23 cellular contexts compared by ENCODE assay signal in the genomic region with DNA sequence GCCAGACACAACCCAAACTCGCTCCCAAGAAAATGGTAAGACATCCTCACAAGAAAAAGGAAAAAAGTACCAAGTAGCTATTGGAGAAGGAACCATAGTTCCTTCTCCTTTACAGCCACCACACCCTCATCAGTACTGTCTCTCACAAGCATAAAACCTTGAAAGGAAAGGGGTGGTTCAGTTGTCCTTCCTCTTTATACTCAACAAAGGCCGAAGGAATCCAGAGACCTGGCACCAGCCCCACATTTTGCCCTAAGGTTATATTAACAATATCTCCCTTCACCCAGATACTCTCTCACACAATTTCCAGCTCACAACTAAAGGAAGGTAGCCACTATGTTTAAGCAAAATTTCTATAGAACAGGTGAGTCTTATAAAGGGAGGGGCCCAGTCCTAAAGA. TPM values are rescaled to one million over a fixed set of nuclear protein-coding genes. Genes with fewer than 3 reads are reported as not detected.
DNase-seq lines count a peak whose midpoint lies in the region; ATAC-seq and TF ChIP-seq lines count a peak whose summit lies in the region.
"Had no signal": no experiment of that assay in that cellular context is flagged by ENCODE, and none has a peak within 500 bp of the region (broad histone marks: within the 10 kb centered on the region; RNA-seq: fewer than 3 reads in every experiment).

No MANE protein-coding gene starts in this region.

- H3K36me3 ChIP-seq in colonic mucosa: peaks cover 30% of the 10 kb centered on the region
- H3K36me3 ChIP-seq in naive thymus-derived CD4-positive, alpha-beta T cell (ENCODE audit: control insufficient read depth in 2 of 3, insufficient read depth in 3 of 3, low read length in 3 of 3): peaks cover 4 to 36% (median 16%) of the 10 kb centered on the region in 3 experiments
- peaks cover 33% of the 10 kb centered on the region for H3K36me3 ChIP-seq in effector memory CD4-positive, alpha-beta T cell (ENCODE audit: control insufficient read depth, insufficient read depth, low read length)
- H3K36me3 ChIP-seq: uterus had no signal

- no peaks in the 10 kb centered on the region for H3K9me3 Mint-ChIP-seq in CD14-positive monocyte
- no peaks in the 10 kb centered on the region for H3K9me3 Mint-ChIP-seq in naive thymus-derived CD4-positive, alpha-beta T cell
- H3K9me3 Mint-ChIP-seq: CD8-positive, alpha-beta memory T cell; stimulated activated naive CD8-positive, alpha-beta T cell treated with anti-CD3 and anti-CD28 coated beads, Interleukin-15, amount 100 ng/mL, for 72 hours had no signal

- no peak for DNase-seq in CD14-positive monocyte (ENCODE audit: low spot score)
- DNase-seq in MV-4-11 (lab: John Stamatoyannopoulos, UW): peak; percentile 69
- peak; percentile 58 for DNase-seq in colonic mucosa
- no peak for DNase-seq in naive thymus-derived CD4-positive, alpha-beta T cell
- DNase-seq in NCI-H510A treated with DMSO at 0.1 percent for 48 hours (lab: John Stamatoyannopoulos, UW): no peak
- no peak for DNase-seq in effector memory CD4-positive, alpha-beta T cell
- DNase-seq in cerebellum (ENCODE audit: low spot score): no peak
- no peak for DNase-seq in AG08396 (ENCODE audit: low spot score)
- DNase-seq: activated CD4-positive, alpha-beta T cell treated with anti-CD3 and anti-CD28 coated beads for 48 hours; activated CD8-positive, alpha-beta memory T cell treated with anti-CD3 and anti-CD28 coated beads, Interleukin-2, amount 50 U/mL, for 48 hours; activated naive CD4-positive, alpha-beta T cell treated with Interleukin-2 at 50 U/mL for 16 hours; CD8-positive, alpha-beta memory T cell; DND-41; foreskin keratinocyte; NCI-H1048; NCI-H526; occipital lobe; stimulated activated CD4-positive, alpha-beta T cell treated with anti-CD3 and anti-CD28 coated beads, Interleukin-2, amount 100 ng/mL, for 24 hours; stimulated activated naive CD8-positive, alpha-beta T cell treated with anti-CD3 and anti-CD28 coated beads, Interleukin-15, amount 100 ng/mL, for 72 hours; uterus had no signal

- peaks cover 0 to 1% (median 0%) of the 10 kb centered on the region in 3 donors for H3K27me3 Mint-ChIP-seq in CD14-positive monocyte (ENCODE audit: low read depth in 3 of 3)
- no peaks in the 10 kb centered on the region for H3K27me3 Mint-ChIP-seq in naive thymus-derived CD4-positive, alpha-beta T cell
- H3K27me3 Mint-ChIP-seq: CD8-positive, alpha-beta memory T cell; stimulated activated naive CD8-positive, alpha-beta T cell treated with anti-CD3 and anti-CD28 coated beads, Interleukin-15, amount 100 ng/mL, for 72 hours had no signal

- H3K4me1 Mint-ChIP-seq in CD14-positive monocyte: peaks cover 69% of the 10 kb centered on the region
- H3K4me1 Mint-ChIP-seq in naive thymus-derived CD4-positive, alpha-beta T cell: peaks cover 31 to 69% (median 58%) of the 10 kb centered on the region in 7 donors

- H3K4me3 Mint-ChIP-seq in CD14-positive monocyte: peak overlapping the region in 1 of 2 donors; percentile 59
- no peak overlapping the region for H3K4me3 Mint-ChIP-seq in naive thymus-derived CD4-positive, alpha-beta T cell
- H3K4me3 Mint-ChIP-seq: CD8-positive, alpha-beta memory T cell; stimulated activated naive CD8-positive, alpha-beta T cell treated with anti-CD3 and anti-CD28 coated beads, Interleukin-15, amount 100 ng/mL, for 72 hours had no signal

- peak overlapping the region; percentile 25 to 85 (median 82) for H3K27ac Mint-ChIP-seq in CD14-positive monocyte
- H3K27ac Mint-ChIP-seq in naive thymus-derived CD4-positive, alpha-beta T cell: no peak overlapping the region
- H3K27ac Mint-ChIP-seq: stimulated activated naive CD8-positive, alpha-beta T cell treated with anti-CD3 and anti-CD28 coated beads, Interleukin-15, amount 100 ng/mL, for 72 hours had no signal

- CTCF ChIA-PET in naive thymus-derived CD4-positive, alpha-beta T cell (lab: Charles Lee): no interaction called here

- H3K36me3 Mint-ChIP-seq in CD14-positive monocyte: peaks cover 49 to 57% of the 10 kb centered on the region in 2 donors
- peaks cover 3 to 53% (median 26%) of the 10 kb centered on the region in 5 donors for H3K36me3 Mint-ChIP-seq in naive thymus-derived CD4-positive, alpha-beta T cell

- intact Hi-C loops in CD14-positive monocyte (cut with micrococcal nuclease) (no loop called here), colonic mucosa (cut with DNase I) (no loop called here)
- intact Hi-C loops in naive thymus-derived CD4-positive, alpha-beta T cell (cut with micrococcal nuclease): no loop called here

- peaks cover 15% of the 10 kb centered on the region for H3K4me1 ChIP-seq in colonic mucosa
- H3K4me1 ChIP-seq in naive thymus-derived CD4-positive, alpha-beta T cell (ENCODE audit: control insufficient read depth in 2 of 2, insufficient read depth in 2 of 2, low read length in 2 of 2): peaks cover 5 to 23% of the 10 kb centered on the region in 2 donors
- H3K4me1 ChIP-seq in effector memory CD4-positive, alpha-beta T cell (ENCODE audit: control insufficient read depth, insufficient read depth, low read length, poor library complexity, severe bottlenecking): peaks cover 5% of the 10 kb centered on the region
- H3K4me1 ChIP-seq: uterus had no signal

- ATAC-seq in naive thymus-derived CD4-positive, alpha-beta T cell: peak; percentile 64
- ATAC-seq: foreskin keratinocyte; stimulated activated naive CD8-positive, alpha-beta T cell treated with anti-CD3 and anti-CD28 coated beads, Interleukin-15, amount 100 ng/mL, for 72 hours had no signal

- POLR2A ChIA-PET in naive thymus-derived CD4-positive, alpha-beta T cell (lab: Charles Lee): no interaction called here

- H3K27me3 ChIP-seq in colonic mucosa: no peaks in the 10 kb centered on the region
- no peaks in the 10 kb centered on the region for H3K27me3 ChIP-seq in naive thymus-derived CD4-positive, alpha-beta T cell (ENCODE audit: control insufficient read depth in 2 of 2, insufficient read depth in 2 of 2, low read length in 2 of 2)
- no peaks in the 10 kb centered on the region for H3K27me3 ChIP-seq in effector memory CD4-positive, alpha-beta T cell (replicated peaks; ENCODE audit: control insufficient read depth, insufficient read depth, low read length, poor library complexity, severe bottlenecking)
- H3K27me3 ChIP-seq: foreskin keratinocyte, uterus had no signal

- H3K9ac ChIP-seq in colonic mucosa (ENCODE audit: low read depth in 2 of 2, low read length in 2 of 2): no peak overlapping the region

- peak overlapping the region; percentile 68 for H3K27ac ChIP-seq in colonic mucosa
- H3K27ac ChIP-seq in naive thymus-derived CD4-positive, alpha-beta T cell (ENCODE audit: low read depth, low read length): no peak overlapping the region
- no peak overlapping the region for H3K27ac ChIP-seq in effector memory CD4-positive, alpha-beta T cell (ENCODE audit: insufficient read depth, low read length, poor library complexity, severe bottlenecking)
- H3K27ac ChIP-seq: foreskin keratinocyte, SK-N-MC had no signal

- no peak for TF ChIP-seq CTCF in CD14-positive monocyte (IDR thresholded peaks at IDR 0.05)
- TF ChIP-seq CTCF in colonic mucosa (IDR thresholded peaks at IDR 0.05): no peak

- H3K4me3 ChIP-seq in colonic mucosa: no peak overlapping the region
- H3K4me3 ChIP-seq in naive thymus-derived CD4-positive, alpha-beta T cell (ENCODE audit: low read length): no peak overlapping the region
- no peak overlapping the region for H3K4me3 ChIP-seq in effector memory CD4-positive, alpha-beta T cell (ENCODE audit: insufficient read depth, low read depth, low read length, poor library complexity, severe bottlenecking)
- H3K4me3 ChIP-seq: SK-N-MC, uterus had no signal

- no peaks in the 10 kb centered on the region for H3K9me3 ChIP-seq in colonic mucosa
- no peaks in the 10 kb centered on the region for H3K9me3 ChIP-seq in naive thymus-derived CD4-positive, alpha-beta T cell (ENCODE audit: control insufficient read depth in 2 of 3, low read length in 3 of 3)
- H3K9me3 ChIP-seq in effector memory CD4-positive, alpha-beta T cell (ENCODE audit: control insufficient read depth, low read length): no peaks in the 10 kb centered on the region
- H3K9me3 ChIP-seq: uterus had no signal

RNA-seq across cellular contexts. Expression of a gene that starts 8.5 kb away (rescaled TPM):
- polyA plus RNA-seq in CD14-positive monocyte: 10 to 100 TPM; 14.2 to 18.9 TPM
- total RNA-seq in colonic mucosa (100 to 1,000 TPM in 1 of 2 donors, 10 to 100 TPM in 1; 84.6 to 107 TPM), cerebellum (25.5 TPM)
- total RNA-seq in naive thymus-derived CD4-positive, alpha-beta T cell: 10 to 100 TPM; 26.8 to 52.4 (median 44.3) TPM
- polyA plus RNA-seq in naive thymus-derived CD4-positive, alpha-beta T cell: 10 to 100 TPM in 1 of 2 donors, 1 to 10 TPM in 1; 9.7 to 20.3 TPM

RNA-seq across cellular contexts. Expression of a gene that starts 13.0 kb away (rescaled TPM):
- not detected for polyA plus RNA-seq in CD14-positive monocyte
- total RNA-seq in colonic mucosa (under 1 TPM in 1 of 2 donors, not detected in 1; 0.12 TPM), cerebellum (0.36 TPM)
- under 1 TPM in 4 of 5 experiments, not detected in 1; 0.32 to 0.62 (median 0.37) TPM for total RNA-seq in naive thymus-derived CD4-positive, alpha-beta T cell
- not detected for polyA plus RNA-seq in naive thymus-derived CD4-positive, alpha-beta T cell
- polyA plus RNA-seq: CD8-positive, alpha-beta memory T cell had no signal

RNA-seq across cellular contexts. Expression of a gene that starts 20.5 kb away (rescaled TPM):
- not detected for polyA plus RNA-seq in CD14-positive monocyte
- total RNA-seq in colonic mucosa (not detected), cerebellum (not detected)
- not detected for total RNA-seq in naive thymus-derived CD4-positive, alpha-beta T cell
- polyA plus RNA-seq in naive thymus-derived CD4-positive, alpha-beta T cell: not detected
- total RNA-seq: astrocyte; CD8-positive, alpha-beta memory T cell; foreskin keratinocyte; mononuclear cell; occipital lobe; uterus had no signal
- polyA plus RNA-seq: CD8-positive, alpha-beta memory T cell; foreskin keratinocyte had no signal

RNA-seq across cellular contexts. Expression of a gene that starts 26.9 kb away (rescaled TPM):
- polyA plus RNA-seq in CD14-positive monocyte: not detected
- not detected for total RNA-seq in colonic mucosa
- not detected for total RNA-seq in naive thymus-derived CD4-positive, alpha-beta T cell
- not detected for polyA plus RNA-seq in naive thymus-derived CD4-positive, alpha-beta T cell
- not detected for total RNA-seq in cerebellum
- total RNA-seq: astrocyte; CD8-positive, alpha-beta memory T cell; foreskin keratinocyte; mononuclear cell; occipital lobe; uterus had no signal
- polyA plus RNA-seq: CD8-positive, alpha-beta memory T cell; foreskin keratinocyte had no signal

RNA-seq across cellular contexts. Expression of a gene that starts 33.7 kb away (rescaled TPM):
- not detected for polyA plus RNA-seq in CD14-positive monocyte
- total RNA-seq in colonic mucosa: not detected
- total RNA-seq in naive thymus-derived CD4-positive, alpha-beta T cell: not detected
- not detected for polyA plus RNA-seq in naive thymus-derived CD4-positive, alpha-beta T cell
- 1.7 TPM for total RNA-seq in cerebellum
- total RNA-seq: CD8-positive, alpha-beta memory T cell; foreskin keratinocyte; mononuclear cell; uterus had no signal
- polyA plus RNA-seq: CD8-positive, alpha-beta memory T cell; foreskin keratinocyte had no signal

Comparison
In these comparisons a context has a peak if more than half of its experiments do, and no peak if none do; other contexts are left out.
1. DNase-seq: peak in MV-4-11 (single experiment) and colonic mucosa (single experiment); none in CD14-positive monocyte (single experiment), naive thymus-derived CD4-positive, alpha-beta T cell (0 of 9), NCI-H510A treated with DMSO at 0.1 percent for 48 hours (single experiment), effector memory CD4-positive, alpha-beta T cell (0 of 3), cerebellum (single experiment) and AG08396 (single experiment).
2. H3K27ac Mint-ChIP-seq: peak in CD14-positive monocyte (7 of 7); none in naive thymus-derived CD4-positive, alpha-beta T cell (0 of 9).